26 cellular contexts compared by ENCODE assay signal in genomic region chr1:52504720-52505119, GRCh38. TPM values are rescaled to one million over a fixed set of nuclear protein-coding genes. Genes with fewer than 3 reads are reported as not detected.
DNase-seq lines count a peak whose midpoint lies in the region; ATAC-seq, FAIRE-seq and TF ChIP-seq lines count a peak whose summit lies in the region.
"Had no signal": no experiment of that assay in that cellular context is flagged by ENCODE, and none has a peak within 500 bp of the region (broad histone marks: within the 10 kb centered on the region; RNA-seq: fewer than 3 reads in every experiment).

No MANE protein-coding gene starts in this region.

- peaks cover 11% of the 10 kb centered on the region for H3K4me1 Mint-ChIP-seq in activated CD4-positive, alpha-beta T cell treated with anti-CD3 and anti-CD28 coated beads, Interleukin-2, amount 10 ng/mL, durations not matched to agents 24 days and 14 days
- peaks cover 10% of the 10 kb centered on the region for H3K4me1 Mint-ChIP-seq in CD4-positive, alpha-beta T cell (ENCODE audit: low read depth)
- H3K4me1 Mint-ChIP-seq in astrocyte (ENCODE audit: low read depth, unreplicated experiment), result peaks cover 3% of the 10 kb centered on the region
- peaks cover 22% of the 10 kb centered on the region for H3K4me1 Mint-ChIP-seq in central memory CD8-positive, alpha-beta T cell

- H3K4me3 ChIP-seq in astrocyte (ENCODE audit: insufficient read depth, low read depth, low read length), result no peak overlapping the region
- H3K4me3 ChIP-seq in GM23248, result no peak overlapping the region
- no peak overlapping the region for H3K4me3 ChIP-seq in PC-3 (ENCODE audit: low read length)
- H3K4me3 ChIP-seq: A549; BLaER1 treated with 17β-estradiol and CSF1 and Interleukin-3, amounts not matched to agents 10 nM and 100 nM; GM12878 had no signal

- no peaks in the 10 kb centered on the region for H3K9me3 Mint-ChIP-seq in activated CD4-positive, alpha-beta T cell treated with anti-CD3 and anti-CD28 coated beads, Interleukin-2, amount 10 ng/mL, durations not matched to agents 24 days and 14 days
- no peaks in the 10 kb centered on the region for H3K9me3 Mint-ChIP-seq in CD4-positive, alpha-beta T cell
- H3K9me3 Mint-ChIP-seq in astrocyte (ENCODE audit: unreplicated experiment), result no peaks in the 10 kb centered on the region
- H3K9me3 Mint-ChIP-seq in central memory CD8-positive, alpha-beta T cell, result no peaks in the 10 kb centered on the region
- H3K9me3 Mint-ChIP-seq: CD4-positive, alpha-beta memory T cell; CD8-positive, alpha-beta memory T cell had no signal

- H3K36me3 ChIP-seq in astrocyte (ENCODE audit: insufficient read depth, low read length) (no peaks in the 10 kb centered on the region), GM23248 (ENCODE audit: low read depth) (0 out of 2 replicates have a peak, but pooled peaks cover 5% of the 10 kb centered on the region), PC-3 (ENCODE audit: low read depth, low read length) (peaks cover 3% of the 10 kb centered on the region; the same call in 1 of the 2 replicates)

- H3K9me2 ChIP-seq in GM23248 (ENCODE audit: insufficient read depth), result no peaks in the 10 kb centered on the region
- H3K9me2 ChIP-seq in PC-3 (replicated peaks; ENCODE audit: low read length), result no peaks in the 10 kb centered on the region

- intact Hi-C loops in activated CD4-positive, alpha-beta T cell treated with anti-CD3 and anti-CD28 coated beads, Interleukin-2, amount 10 ng/mL, durations not matched to agents 24 days and 14 days (cut with micrococcal nuclease), result no loop called here
- intact Hi-C loops in CD4-positive, alpha-beta T cell (cut with DNase I, micrococcal nuclease), result no loop called here
- intact Hi-C loops in PC-3 (cut with micrococcal nuclease), result no loop called here

- H3K4me3 Mint-ChIP-seq in activated CD4-positive, alpha-beta T cell treated with anti-CD3 and anti-CD28 coated beads, Interleukin-2, amount 10 ng/mL, durations not matched to agents 24 days and 14 days, result no peak overlapping the region
- H3K4me3 Mint-ChIP-seq in CD4-positive, alpha-beta T cell, result no peak overlapping the region
- H3K4me3 Mint-ChIP-seq in astrocyte (ENCODE audit: unreplicated experiment), result no peak overlapping the region
- H3K4me3 Mint-ChIP-seq in central memory CD8-positive, alpha-beta T cell, result no peak overlapping the region
- H3K4me3 Mint-ChIP-seq: B cell; CD4-positive, alpha-beta memory T cell; CD8-positive, alpha-beta memory T cell had no signal

- WGBS in GM23248 (ENCODE audit: low coverage in 1 of 2, low lambda C conversion rate in 2 of 2, missing lambda C conversion rate in 2 of 2), 2 experiments, result 94 to 95% methylated on average over 1 of the region's 1 CpG

- no peak for ATAC-seq in CD4-positive, alpha-beta T cell (ENCODE audit: poor library complexity)
- ATAC-seq in central memory CD8-positive, alpha-beta T cell (replicated peaks; ENCODE audit: extremely low read depth, poor library complexity, severe bottlenecking), result no peak
- no peak for ATAC-seq in PC-3
- ATAC-seq: A549, GM12878 had no signal

- DNase-seq in activated CD4-positive, alpha-beta T cell treated with anti-CD3 and anti-CD28 coated beads, Interleukin-2, amount 10 ng/mL, durations not matched to agents 24 days and 14 days, result no peak
- DNase-seq in activated CD4-positive, alpha-beta T cell treated with anti-CD3 and anti-CD28 coated beads, Interleukin-2, amount 50 U/mL, for 4 hours, result no peak
- no peak for DNase-seq in CD4-positive, alpha-beta T cell
- DNase-seq in astrocyte (ENCODE audit: low read depth), result no peak
- DNase-seq in central memory CD8-positive, alpha-beta T cell (ENCODE audit: low spot score in 2 of 2), result no peak
- no peak for DNase-seq in GM23248
- no peak for DNase-seq in PC-3
- DNase-seq: AML-193; CD4-positive, alpha-beta memory T cell; CD8-positive, alpha-beta memory T cell; COR-L47; DMS 273 treated with DMSO at 0.1 percent for 48 hours; DMS153; DMS53; DMS79; DND-41; EL; GDM1 had no signal

- H3K4me2 ChIP-seq in astrocyte (ENCODE audit: low read length), result no peak overlapping the region
- no peak overlapping the region for H3K4me2 ChIP-seq in GM23248 (ENCODE audit: unreplicated experiment)
- H3K4me2 ChIP-seq in PC-3 (ENCODE audit: low read length), result no peak overlapping the region
- H3K4me2 ChIP-seq: A549; BLaER1 treated with 17β-estradiol and CSF1 and Interleukin-3, amounts not matched to agents 10 nM and 100 nM had no signal

- CTCF ChIA-PET in CD4-positive, alpha-beta T cell (lab: Charles Lee), result interaction anchor here (0.9 to 1.1 kb wide), 2 partner anchors 28 to 182 kb away, joined by 3 to 4 read pairs; no protein-coding TSS in a partner anchor
- CTCF ChIA-PET in PC-3 (lab: Charles Lee), result no interaction called here

- BruUV-seq in PC-3 (replicated peaks; lab: Mats Ljungman, UMichigan), result no TSS peak

- H4K20me1 ChIP-seq in astrocyte (ENCODE audit: insufficient read depth, low read length) (no peaks in the 10 kb centered on the region), GM23248 (ENCODE audit: insufficient read depth) (no peaks in the 10 kb centered on the region), PC-3 (ENCODE audit: low read length) (no peaks in the 10 kb centered on the region)

- H3K36me3 Mint-ChIP-seq in activated CD4-positive, alpha-beta T cell treated with anti-CD3 and anti-CD28 coated beads, Interleukin-2, amount 10 ng/mL, durations not matched to agents 24 days and 14 days (ENCODE audit: low read depth), result peaks cover 35% of the 10 kb centered on the region
- peaks cover 84% of the 10 kb centered on the region for H3K36me3 Mint-ChIP-seq in CD4-positive, alpha-beta T cell (ENCODE audit: low read depth)
- H3K36me3 Mint-ChIP-seq in astrocyte (ENCODE audit: low read depth, unreplicated experiment), result peaks cover 3% of the 10 kb centered on the region
- H3K36me3 Mint-ChIP-seq in central memory CD8-positive, alpha-beta T cell (ENCODE audit: insufficient read depth), result peaks cover 19% of the 10 kb centered on the region

- no peak overlapping the region for H3K27ac ChIP-seq in CD4-positive, alpha-beta T cell (ENCODE audit: low read depth, low read length)
- no peak overlapping the region for H3K27ac ChIP-seq in astrocyte (ENCODE audit: low read depth, low read length)
- no peak overlapping the region for H3K27ac ChIP-seq in GM23248
- no peak overlapping the region for H3K27ac ChIP-seq in PC-3 (ENCODE audit: low read length)
- H3K27ac ChIP-seq: 22Rv1; A549; BLaER1 treated with 17β-estradiol and CSF1 and Interleukin-3, amounts not matched to agents 10 nM and 100 nM; C4-2B had no signal

- no peaks in the 10 kb centered on the region for H3K27me3 ChIP-seq in CD4-positive, alpha-beta T cell (ENCODE audit: control insufficient read depth, insufficient read depth, low read length)
- no peaks in the 10 kb centered on the region for H3K27me3 ChIP-seq in astrocyte (ENCODE audit: insufficient read depth, low read length)
- H3K27me3 ChIP-seq in GM23248 (replicated peaks; ENCODE audit: insufficient read depth), result no peaks in the 10 kb centered on the region
- no peaks in the 10 kb centered on the region for H3K27me3 ChIP-seq in PC-3 (ENCODE audit: low read length)
- H3K27me3 ChIP-seq: BLaER1 treated with 17β-estradiol and CSF1 and Interleukin-3, amounts not matched to agents 10 nM and 100 nM had no signal

- no peaks in the 10 kb centered on the region for H3K27me3 Mint-ChIP-seq in activated CD4-positive, alpha-beta T cell treated with anti-CD3 and anti-CD28 coated beads, Interleukin-2, amount 10 ng/mL, durations not matched to agents 24 days and 14 days
- H3K27me3 Mint-ChIP-seq in CD4-positive, alpha-beta T cell, result no peaks in the 10 kb centered on the region
- no peaks in the 10 kb centered on the region for H3K27me3 Mint-ChIP-seq in astrocyte (ENCODE audit: low read depth, unreplicated experiment)
- no peaks in the 10 kb centered on the region for H3K27me3 Mint-ChIP-seq in central memory CD8-positive, alpha-beta T cell
- H3K27me3 Mint-ChIP-seq: B cell; CD4-positive, alpha-beta memory T cell; CD8-positive, alpha-beta memory T cell had no signal

- H3K9me3 ChIP-seq in CD4-positive, alpha-beta T cell (ENCODE audit: control insufficient read depth, low read length), result no peaks in the 10 kb centered on the region
- no peaks in the 10 kb centered on the region for H3K9me3 ChIP-seq in astrocyte (ENCODE audit: insufficient read depth, low read depth, low read length)
- no peaks in the 10 kb centered on the region for H3K9me3 ChIP-seq in GM23248 (ENCODE audit: low read depth)
- no peaks in the 10 kb centered on the region for H3K9me3 ChIP-seq in PC-3 (ENCODE audit: low read length)
- H3K9me3 ChIP-seq: A549; BLaER1 treated with 17β-estradiol and CSF1 and Interleukin-3, amounts not matched to agents 10 nM and 100 nM had no signal

- POLR2A ChIA-PET in CD4-positive, alpha-beta T cell (lab: Charles Lee), result no interaction called here
- POLR2A ChIA-PET in PC-3 (lab: Charles Lee; ENCODE audit: unreplicated experiment), result no interaction called here

- FAIRE-seq in astrocyte (lab: Jason Lieb, UNC), result peak; percentile 56
- FAIRE-seq: A549, GM12878, GM12892, GM18507 had no signal

- peak overlapping the region; percentile 10 for H3K27ac Mint-ChIP-seq in activated CD4-positive, alpha-beta T cell treated with anti-CD3 and anti-CD28 coated beads, Interleukin-2, amount 10 ng/mL, durations not matched to agents 24 days and 14 days
- H3K27ac Mint-ChIP-seq in CD4-positive, alpha-beta T cell, result peak overlapping the region; percentile 6
- H3K27ac Mint-ChIP-seq in astrocyte (ENCODE audit: unreplicated experiment), result no peak overlapping the region
- H3K27ac Mint-ChIP-seq in central memory CD8-positive, alpha-beta T cell (ENCODE audit: low read depth), result peak overlapping the region; percentile 39

- H3K79me2 ChIP-seq in astrocyte (ENCODE audit: insufficient read depth, low read length) (no peaks in the 10 kb centered on the region), GM23248 (ENCODE audit: insufficient read depth) (no peaks in the 10 kb centered on the region), PC-3 (ENCODE audit: low read length) (no peaks in the 10 kb centered on the region)

- H3F3A ChIP-seq in GM23248 (ENCODE audit: insufficient read depth), result no peaks in the 10 kb centered on the region
- no peaks in the 10 kb centered on the region for H3F3A ChIP-seq in PC-3 (ENCODE audit: low read length, unreplicated experiment)

- in situ Hi-C loops in GM23248 (cut with MboI), result no loop called here

- H3K9ac ChIP-seq in astrocyte (ENCODE audit: low read length) (no peak overlapping the region), GM23248 (no peak overlapping the region), PC-3 (ENCODE audit: low read length) (no peak overlapping the region)
- H3K9ac ChIP-seq: BLaER1 treated with 17β-estradiol and CSF1 and Interleukin-3, amounts not matched to agents 10 nM and 100 nM had no signal

- no peak for TF ChIP-seq CTCF in CD4-positive, alpha-beta T cell (IDR thresholded peaks at IDR 0.05)
- TF ChIP-seq CTCF in astrocyte (IDR thresholded peaks at IDR 0.05; ENCODE audit: insufficient read depth, low read depth, low read length), result no peak
- no peak for TF ChIP-seq CTCF in PC-3 (conservative IDR thresholded peaks at IDR 0.05; ENCODE audit: low read depth, low read length)

- H2AFZ ChIP-seq in astrocyte (ENCODE audit: low read depth, low read length) (no peak overlapping the region), GM23248 (no peak overlapping the region), PC-3 (ENCODE audit: low read length) (no peak overlapping the region)

- no peaks in the 10 kb centered on the region for H3K4me1 ChIP-seq in astrocyte (ENCODE audit: insufficient read depth, low read length)
- no peaks in the 10 kb centered on the region for H3K4me1 ChIP-seq in GM23248 (ENCODE audit: insufficient read depth)
- H3K4me1 ChIP-seq in PC-3 (ENCODE audit: insufficient read depth, low read length), result no peaks in the 10 kb centered on the region
- H3K4me1 ChIP-seq: A549; BLaER1 treated with 17β-estradiol and CSF1 and Interleukin-3, amounts not matched to agents 10 nM and 100 nM had no signal

RNA-seq across cellular contexts. Expression of gene TUT4, which starts 48.2 kb away (rescaled TPM):
- 57.6 and 61.2 TPM in 2 replicates for total RNA-seq in activated CD4-positive, alpha-beta T cell treated with anti-CD3 and anti-CD28 coated beads, Interleukin-2, amount 10 ng/mL, durations not matched to agents 24 days and 14 days
- 100 to 1,000 TPM; 141 to 147 TPM for total RNA-seq in CD4-positive, alpha-beta T cell
- total RNA-seq in astrocyte, result 44.8 and 47.0 TPM in 2 replicates
- 14.9 and 29.1 TPM in 2 replicates for total RNA-seq in GM23248 (2014; rRNA removed; shearing (Covaris generic))
- 13.9 and 18.9 TPM in 2 replicates for polyA plus RNA-seq in GM23248 (2016; fragmentation: Nextera tagmentation; extraction: Ambion mirVana)
- total RNA-seq in PC-3 (2014; rRNA removed), result 36.1 and 37.4 TPM in 2 replicates
